ENCODE assay signal across 26 cellular contexts in the genomic region with DNA sequence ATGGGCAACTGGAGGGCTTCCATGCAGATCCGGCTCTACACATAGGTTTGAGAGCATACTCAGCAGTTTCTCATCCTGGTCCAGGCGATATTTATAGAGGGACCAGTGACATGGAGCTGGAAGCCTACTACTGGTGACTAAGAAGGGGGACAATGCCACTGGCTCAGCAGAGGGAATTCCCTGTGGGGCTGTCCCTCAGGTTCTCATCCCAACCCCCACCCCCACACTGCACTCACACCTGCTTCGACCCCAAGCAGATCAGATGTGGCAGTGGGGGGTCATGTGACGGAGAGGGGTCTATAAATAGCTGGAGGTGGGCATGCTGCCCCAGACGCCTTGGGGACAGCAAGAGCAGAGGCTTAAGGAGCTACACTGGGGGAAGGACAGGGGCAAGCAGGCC. TPM values are rescaled to one million over a fixed set of nuclear protein-coding genes. Genes with fewer than 3 reads are reported as not detected.
A peak's percentile ranks its signal among the peaks of the same experiment; 100 is the strongest.
DNase-seq lines count a peak whose midpoint lies in the region; ATAC-seq and TF ChIP-seq lines count a peak whose summit lies in the region.
"Had no signal": no experiment of that assay in that cellular context is flagged by ENCODE, and none has a peak within 500 bp of the region (broad histone marks: within the 10 kb centered on the region; RNA-seq: fewer than 3 reads in every experiment).

A gene (plus strand): TSS at position 330 of the 400 bp plus-strand sequence. CDS start 102 bp downstream, outside the sequence.

- peak within 1 kb of the TSS in 1 of 2 donors; percentile 84 for H3K4me3 Mint-ChIP-seq in CD14-positive monocyte
- H3K4me3 Mint-ChIP-seq in activated T-helper 17 cell treated with anti-CD3 and anti-CD28 coated beads, Interleukin-2, amount 50 U/mL, for 72 hours = no peak within 1 kb of the TSS
- H3K4me3 Mint-ChIP-seq in nephron = no peak within 1 kb of the TSS

- H3K27ac ChIP-seq in gastrocnemius medialis (peak within 1 kb of the TSS; percentile 76 to 99 (median 90)), thyroid gland (peak within 1 kb of the TSS in 1 of 3 donors; percentile 51)
- H3K27ac ChIP-seq: C4-2B, SJSA1 had no signal

- TF ChIP-seq POLR2A in gastrocnemius medialis (IDR thresholded peaks at IDR 0.05) = peak; percentile 29 to 64
- TF ChIP-seq POLR2A in thyroid gland (IDR thresholded peaks at IDR 0.05) = no peak

- H3K4me3 ChIP-seq in gastrocnemius medialis (peak within 1 kb of the TSS; percentile 44 to 49 (median 45)), thyroid gland (replicated peaks in 1 of 3) (no peak within 1 kb of the TSS)
- H3K4me3 ChIP-seq: MG63, SJSA1 had no signal

- no peaks in the 10 kb centered on the region for H3K36me3 Mint-ChIP-seq in CD14-positive monocyte
- no peaks in the 10 kb centered on the region for H3K36me3 Mint-ChIP-seq in activated T-helper 17 cell treated with anti-CD3 and anti-CD28 coated beads, Interleukin-2, amount 50 U/mL, for 72 hours (ENCODE audit: low read depth)
- peaks cover 13% of the 10 kb centered on the region for H3K36me3 Mint-ChIP-seq in nephron (ENCODE audit: low read depth)
- H3K36me3 Mint-ChIP-seq: CD8-positive, alpha-beta memory T cell had no signal

- DNase-seq in CD14-positive monocyte (ENCODE audit: low spot score) (no peak), gastrocnemius medialis (peak; percentile 59 to 95), NCI-H187 treated with DMSO at 0.1 percent for 48 hours (lab: John Stamatoyannopoulos, UW) (no peak), GF-D8 (lab: John Stamatoyannopoulos, UW) (no peak), thyroid gland (no peak)
- no peak for DNase-seq in NK-92 treated with Interleukin-12 subunit alpha and Interleukin-12 subunit beta, amount 100 ng/mL, for 24 hours (lab: John Stamatoyannopoulos, UW)
- DNase-seq: Calu3; CD8-positive, alpha-beta memory T cell; DMS79 treated with DMSO at 0.1 percent for 48 hours; MG63; NCI-H1105 treated with DMSO at 0.1 percent for 48 hours; NCI-H146; NCI-H2029; NCI-H446; NCI-H524 treated with DMSO at 0.1 percent for 48 hours; NCI-H82; Right ventricle myocardium superior; RPMI8226 had no signal

- no peaks in the 10 kb centered on the region for H3K9me3 ChIP-seq in gastrocnemius medialis
- H3K9me3 ChIP-seq in thyroid gland = no peaks in the 10 kb centered on the region
- H3K9me3 ChIP-seq: MG63, SJSA1 had no signal

- in situ Hi-C loops in gastrocnemius medialis (cut with MboI; ENCODE audit: low sequenced_read_pairs in 4 of 4) = no loop called here

- 81 to 85% methylated on average over 3 to 5 of the region's 5 CpGs for WGBS in thyroid gland, 2 donors

- peaks cover 0 to 5% (median 1%) of the 10 kb centered on the region in 3 donors for H3K27me3 Mint-ChIP-seq in CD14-positive monocyte (ENCODE audit: low read depth in 3 of 3)
- no peaks in the 10 kb centered on the region for H3K27me3 Mint-ChIP-seq in activated T-helper 17 cell treated with anti-CD3 and anti-CD28 coated beads, Interleukin-2, amount 50 U/mL, for 72 hours
- no peaks in the 10 kb centered on the region for H3K27me3 Mint-ChIP-seq in nephron (ENCODE audit: low read depth)

- H3K36me3 ChIP-seq in gastrocnemius medialis (no peaks in the 10 kb centered on the region), thyroid gland (no peaks in the 10 kb centered on the region)
- H3K36me3 ChIP-seq: MG63, SJSA1 had no signal

- H3K4me1 Mint-ChIP-seq in CD14-positive monocyte = peaks cover 53% of the 10 kb centered on the region
- H3K4me1 Mint-ChIP-seq in activated T-helper 17 cell treated with anti-CD3 and anti-CD28 coated beads, Interleukin-2, amount 50 U/mL, for 72 hours = peaks cover 5% of the 10 kb centered on the region
- H3K4me1 Mint-ChIP-seq in nephron = peaks cover 30% of the 10 kb centered on the region

- H3K27me3 ChIP-seq in gastrocnemius medialis (no peaks in the 10 kb centered on the region), thyroid gland (no peaks in the 10 kb centered on the region)
- H3K27me3 ChIP-seq: MG63, SJSA1 had no signal

- H3K4me1 ChIP-seq in gastrocnemius medialis (peaks cover 26 to 41% of the 10 kb centered on the region in 2 donors), thyroid gland (peaks cover 15 to 22% of the 10 kb centered on the region in 2 donors)
- H3K4me1 ChIP-seq: SJSA1 had no signal

- peak within 1 kb of the TSS; percentile 71 to 86 (median 78) for H3K27ac Mint-ChIP-seq in CD14-positive monocyte
- H3K27ac Mint-ChIP-seq in activated T-helper 17 cell treated with anti-CD3 and anti-CD28 coated beads, Interleukin-2, amount 50 U/mL, for 72 hours = peak within 1 kb of the TSS; percentile 3
- H3K27ac Mint-ChIP-seq in nephron = peak within 1 kb of the TSS; percentile 23 to 54 (median 26)

- no peak for ATAC-seq in activated T-helper 17 cell treated with anti-CD3 and anti-CD28 coated beads, Interleukin-2, amount 50 U/mL, for 72 hours (replicated peaks)
- ATAC-seq in gastrocnemius medialis = peak; percentile 72 to 73
- ATAC-seq: HepG2 had no signal

- TF ChIP-seq CTCF in CD14-positive monocyte (IDR thresholded peaks at IDR 0.05) = no peak
- TF ChIP-seq CTCF in nephron (IDR thresholded peaks at IDR 0.05; ENCODE audit: unreplicated experiment in 3 of 3) = no peak
- TF ChIP-seq CTCF in gastrocnemius medialis (IDR thresholded peaks at IDR 0.05 in 4 of 5, conservative IDR thresholded peaks at IDR 0.05 in 1 of 5) = no peak
- TF ChIP-seq CTCF in thyroid gland (IDR thresholded peaks at IDR 0.05) = no peak

- H3K9me3 Mint-ChIP-seq in CD14-positive monocyte = peaks cover 0 to under 1% (median 0%) of the 10 kb centered on the region in 7 donors
- H3K9me3 Mint-ChIP-seq in activated T-helper 17 cell treated with anti-CD3 and anti-CD28 coated beads, Interleukin-2, amount 50 U/mL, for 72 hours = no peaks in the 10 kb centered on the region
- H3K9me3 Mint-ChIP-seq in nephron = no peaks in the 10 kb centered on the region
- H3K9me3 Mint-ChIP-seq: CD8-positive, alpha-beta memory T cell had no signal

- intact Hi-C loops in CD14-positive monocyte (cut with micrococcal nuclease) = loop anchor here in 1 of 2 donors (10.0 kb wide), 1 partner anchor 89 kb away; a partner anchor contains a TSS
- intact Hi-C loops in gastrocnemius medialis (cut with DNase I; ENCODE audit: low total_unique reads) = loop anchor here (1.0 kb wide), 1 partner anchor 27 kb away; a partner anchor contains a TSS
- intact Hi-C loops in thyroid gland (cut with DNase I) = no loop called here

RNA-seq across cellular contexts. Expression of the gene that starts here (rescaled TPM):
- under 1 TPM; 0.11 to 0.76 TPM for polyA plus RNA-seq in CD14-positive monocyte
- under 1 TPM in 1 of 2 donors, not detected in 1; 0.11 TPM for total RNA-seq in activated T-helper 17 cell treated with anti-CD3 and anti-CD28 coated beads, Interleukin-2, amount 50 U/mL, for 72 hours
- 1 to 10 TPM in 3 of 4 donors, under 1 TPM in 1; 0.92 to 2.9 (median 1.7) TPM for total RNA-seq in gastrocnemius medialis
- not detected for total RNA-seq in thyroid gland
- total RNA-seq: A673, HepG2, HT1080, LHCN-M2, SJSA1 had no signal
- polyA plus RNA-seq: CD8-positive, alpha-beta memory T cell had no signal

Comparison
In these comparisons a context has a peak if more than half of its experiments do, and no peak if none do; other contexts are left out.
1. DNase-seq: peak in gastrocnemius medialis (2 of 2); none in CD14-positive monocyte (single experiment), NCI-H187 treated with DMSO at 0.1 percent for 48 hours (single experiment), GF-D8 (single experiment), NK-92 treated with Interleukin-12 subunit alpha and Interleukin-12 subunit beta, amount 100 ng/mL, for 24 hours (single experiment) and thyroid gland (0 of 2).
2. H3K27ac Mint-ChIP-seq: peak in every context shown above with its lines; median percentile 78 in CD14-positive monocyte; 26 in nephron; 3 in activated T-helper 17 cell treated with anti-CD3 and anti-CD28 coated beads, Interleukin-2, amount 50 U/mL, for 72 hours.
3. H3K4me3 ChIP-seq: peak in gastrocnemius medialis (4 of 4); none in thyroid gland (0 of 3).
4. POLR2A ChIP-seq: peak in gastrocnemius medialis (2 of 2); none in thyroid gland (0 of 2).